Comparison of ENCODE assay signal across 23 cellular contexts in genomic region chr15:51314391-51315337, GRCh38. TPM values are rescaled to one million over a fixed set of nuclear protein-coding genes. Genes with fewer than 3 reads are reported as not detected.
DNase-seq lines count a peak whose midpoint lies in the region; ATAC-seq and TF ChIP-seq lines count a peak whose summit lies in the region.
"Had no signal": no experiment of that assay in that cellular context is flagged by ENCODE, and none has a peak within 500 bp of the region (broad histone marks: within the 10 kb centered on the region; RNA-seq: fewer than 3 reads in every experiment).

No MANE protein-coding gene starts in this region.

- H3K9me3 Mint-ChIP-seq in stimulated activated memory B cell treated with anti-CD40 and anti-IgM and Interleukin-4, amounts not matched to agents 10 μg/mL and 1 μg/mL and 100 μg/mL, for 72 hours: no peaks in the 10 kb centered on the region
- H3K9me3 Mint-ChIP-seq: CD8-positive, alpha-beta T cell had no signal

- no peak overlapping the region for H3K4me3 Mint-ChIP-seq in stimulated activated memory B cell treated with anti-CD40 and anti-IgM and Interleukin-4, amounts not matched to agents 10 μg/mL and 1 μg/mL and 100 μg/mL, for 72 hours
- H3K4me3 Mint-ChIP-seq: CD8-positive, alpha-beta T cell had no signal

- DNase-seq in left ventricle myocardium superior (no peak), heart left ventricle (no peak), coronary artery (ENCODE audit: low spot score) (peak; percentile 36), islet precursor cell (peak; percentile 80), superior temporal gyrus (ENCODE audit: extremely low spot score) (no peak)
- DNase-seq: AML-193; C1 segment of cervical spinal cord; Calu3; CD8-positive, alpha-beta T cell; DMS153; GM23248; HCEC 1CT; Karpas-422; NCI-H1694; NCI-H2171 treated with DMSO at 0.1 percent for 48 hours; NCI-H524 treated with DMSO at 0.1 percent for 48 hours; NCI-H82 had no signal

- no peaks in the 10 kb centered on the region for H3K9me3 ChIP-seq in heart left ventricle

- TF ChIP-seq CTCF in heart left ventricle (IDR thresholded peaks at IDR 0.05) (no peak), coronary artery (IDR thresholded peaks at IDR 0.05) (no peak)

- ATAC-seq in left ventricle myocardium superior (peak; percentile 17), heart left ventricle (no peak), HG03342 (IDR thresholded peaks at IDR 0.05; ENCODE audit: unreplicated experiment) (no peak), GM21515 (IDR thresholded peaks at IDR 0.05; ENCODE audit: unreplicated experiment) (no peak)
- ATAC-seq in stimulated activated memory B cell treated with anti-CD40 and anti-IgM and Interleukin-4, amounts not matched to agents 10 μg/mL and 1 μg/mL and 100 μg/mL, for 72 hours: peak; percentile 11
- ATAC-seq: CD8-positive, alpha-beta T cell; Panc1 had no signal

- intact Hi-C loops in left ventricle myocardium superior (cut with micrococcal nuclease): no loop called here
- intact Hi-C loops in heart left ventricle (cut with DNase I): no loop called here

- no peak for TF ChIP-seq POLR2A in heart left ventricle (IDR thresholded peaks at IDR 0.05)

- H3K4me1 Mint-ChIP-seq in stimulated activated memory B cell treated with anti-CD40 and anti-IgM and Interleukin-4, amounts not matched to agents 10 μg/mL and 1 μg/mL and 100 μg/mL, for 72 hours: no peaks in the 10 kb centered on the region

- H3K36me3 Mint-ChIP-seq in stimulated activated memory B cell treated with anti-CD40 and anti-IgM and Interleukin-4, amounts not matched to agents 10 μg/mL and 1 μg/mL and 100 μg/mL, for 72 hours: no peaks in the 10 kb centered on the region
- H3K36me3 Mint-ChIP-seq: CD8-positive, alpha-beta T cell had no signal

- H3K4me3 ChIP-seq in heart left ventricle (no peak overlapping the region), coronary artery (no peak overlapping the region)
- H3K4me3 ChIP-seq: GM23248 had no signal

- H3K27ac ChIP-seq in heart left ventricle: no peak overlapping the region
- H3K27ac ChIP-seq in coronary artery: peak overlapping the region in 1 of 2 donors; percentile 7
- H3K27ac ChIP-seq: GM23248 had no signal

- H3K27me3 ChIP-seq in heart left ventricle: no peaks in the 10 kb centered on the region

- WGBS in heart left ventricle, 4 donors: 79 to 85% (median 80%) methylated on average over 10 of the region's 10 CpGs

- no peak overlapping the region for H3K27ac Mint-ChIP-seq in stimulated activated memory B cell treated with anti-CD40 and anti-IgM and Interleukin-4, amounts not matched to agents 10 μg/mL and 1 μg/mL and 100 μg/mL, for 72 hours
- H3K27ac Mint-ChIP-seq: CD8-positive, alpha-beta T cell had no signal

- H3K27me3 Mint-ChIP-seq in stimulated activated memory B cell treated with anti-CD40 and anti-IgM and Interleukin-4, amounts not matched to agents 10 μg/mL and 1 μg/mL and 100 μg/mL, for 72 hours: no peaks in the 10 kb centered on the region

- H3K36me3 ChIP-seq in heart left ventricle: no peaks in the 10 kb centered on the region

- H3K4me1 ChIP-seq in heart left ventricle: peaks cover 0 to 38% (median 10%) of the 10 kb centered on the region in 12 donors

RNA-seq across cellular contexts. Expression of gene CYP19A1, which starts 23.7 kb away (rescaled TPM):
- total RNA-seq in left ventricle myocardium superior (0.55 TPM), heart left ventricle (1 to 10 TPM in 4 of 9 donors, under 1 TPM in 5; 0.21 to 5.4 (median 0.83) TPM)
- under 1 TPM; 0.15 to 0.43 TPM for polyA plus RNA-seq in heart left ventricle
- total RNA-seq: A172; Calu3; CD8-positive, alpha-beta T cell had no signal
- polyA plus RNA-seq: AG04450 had no signal

RNA-seq across cellular contexts. Expression of gene GLDN, which starts 26.8 kb away (rescaled TPM):
- total RNA-seq in left ventricle myocardium superior: 10.8 TPM
- total RNA-seq in heart left ventricle: 10 to 100 TPM in 7 of 9 donors, 1 to 10 TPM in 2; 7.2 to 15.3 (median 10.4) TPM
- 1 to 10 TPM; 1.1 to 2.9 TPM for polyA plus RNA-seq in heart left ventricle
- total RNA-seq: Calu3; CD8-positive, alpha-beta T cell had no signal

Comparison
In these comparisons a context has a peak if more than half of its experiments do, and no peak if none do; other contexts are left out.
1. ATAC-seq: peak in left ventricle myocardium superior (single experiment) and stimulated activated memory B cell treated with anti-CD40 and anti-IgM and Interleukin-4, amounts not matched to agents 10 μg/mL and 1 μg/mL and 100 μg/mL, for 72 hours (single experiment); none in heart left ventricle (0 of 4), HG03342 (single experiment) and GM21515 (single experiment).
2. DNase-seq: peak in coronary artery (single experiment) and islet precursor cell (single experiment); none in left ventricle myocardium superior (single experiment), heart left ventricle (0 of 5) and superior temporal gyrus (single experiment).